8 cellular contexts compared by ENCODE assay signal in the genomic region with DNA sequence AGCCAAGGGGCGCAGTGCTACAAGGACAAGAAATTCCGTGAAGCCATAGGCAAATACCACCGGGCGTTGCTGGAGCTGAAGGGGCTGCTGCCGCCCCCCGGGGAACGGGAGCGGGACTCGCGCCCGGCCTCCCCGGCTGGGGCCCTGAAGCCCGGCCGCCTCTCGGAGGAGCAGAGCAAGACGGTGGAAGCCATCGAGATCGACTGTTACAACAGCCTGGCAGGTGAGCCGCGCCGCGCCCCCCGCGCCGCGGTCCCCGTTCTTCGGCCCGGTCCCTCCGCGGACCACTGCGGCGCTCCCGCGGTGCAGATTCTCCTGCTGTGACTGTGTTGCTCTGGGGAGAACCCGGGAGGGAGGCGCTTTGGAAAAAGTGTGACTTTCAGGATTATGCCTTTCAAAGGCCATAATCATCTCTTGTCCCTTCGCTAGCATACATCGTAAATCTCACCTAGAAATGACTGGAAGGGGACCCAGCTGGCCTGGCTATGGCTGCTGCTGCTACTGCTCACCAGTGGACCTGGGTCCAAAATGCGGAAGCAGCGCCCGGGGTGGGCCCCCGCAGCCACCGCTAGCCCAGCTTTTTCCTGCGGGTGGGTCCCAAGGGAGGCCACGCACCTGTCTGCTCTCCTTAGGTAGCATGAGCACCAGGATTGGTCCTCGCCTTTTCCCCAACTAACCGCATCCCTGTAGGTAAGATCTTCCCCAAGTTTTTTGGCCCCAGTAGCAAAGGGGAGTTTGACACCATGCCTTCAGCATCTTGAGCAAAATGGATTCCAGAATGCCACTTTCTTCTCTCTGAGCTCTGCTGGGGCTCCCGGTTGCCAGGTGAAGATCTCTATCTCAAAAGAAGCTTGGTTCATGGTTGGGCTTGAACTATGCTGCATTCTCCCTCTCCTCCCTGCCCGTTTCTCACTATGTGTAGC. TPM values are rescaled to one million over a fixed set of nuclear protein-coding genes. Genes with fewer than 3 reads are reported as not detected.
DNase-seq lines count a peak whose midpoint lies in the region; ATAC-seq and TF ChIP-seq lines count a peak whose summit lies in the region.

No MANE protein-coding gene starts in this region.

- intact Hi-C loops in gastrocnemius medialis (cut with DNase I; ENCODE audit: low total_unique reads) = loop anchor here (5.0 to 10.0 kb wide), 3 partner anchors 70 to 262 kb away; partner anchors contain the start of genes MAP3K9 and PCNX1

- peak overlapping the region; percentile 84 for H3K27ac Mint-ChIP-seq in activated naive CD8-positive, alpha-beta T cell treated with anti-CD3 and anti-CD28 coated beads for 36 hours

- ATAC-seq in GM21515 (IDR thresholded peaks at IDR 0.05; ENCODE audit: unreplicated experiment) = peak; percentile 38
- ATAC-seq in gastrocnemius medialis = peak; percentile 18 to 21
- no peak for ATAC-seq in GM19035 (IDR thresholded peaks at IDR 0.05; ENCODE audit: unreplicated experiment)

- H3K4me1 Mint-ChIP-seq in activated naive CD8-positive, alpha-beta T cell treated with anti-CD3 and anti-CD28 coated beads for 36 hours = peaks cover 47% of the 10 kb centered on the region

- in situ Hi-C loops in gastrocnemius medialis (cut with MboI; ENCODE audit: low sequenced_read_pairs in 4 of 4) = no loop called here

- peak overlapping the region; percentile 70 for H3K27ac ChIP-seq in hepatocyte
- H3K27ac ChIP-seq in gastrocnemius medialis = peak overlapping the region; percentile 84 to 91 (median 88)

- peak overlapping the region; percentile 98 for H3K4me2 ChIP-seq in hepatocyte

- H3K27me3 ChIP-seq in hepatocyte (peaks cover 32% of the 10 kb centered on the region), gastrocnemius medialis (peaks cover 0 to 4% (median 0%) of the 10 kb centered on the region in 3 donors)

- H3K4me3 Mint-ChIP-seq in activated naive CD8-positive, alpha-beta T cell treated with anti-CD3 and anti-CD28 coated beads for 36 hours = peak overlapping the region; percentile 84

- TF ChIP-seq CTCF in hepatocyte (IDR thresholded peaks at IDR 0.05; ENCODE audit: poor library complexity) = no peak
- TF ChIP-seq CTCF in gastrocnemius medialis (IDR thresholded peaks at IDR 0.05 in 4 of 5, conservative IDR thresholded peaks at IDR 0.05 in 1 of 5) = no peak

- H3K4me3 ChIP-seq in hepatocyte (peak overlapping the region; percentile 66), gastrocnemius medialis (peak overlapping the region; percentile 73 to 78 (median 73))

- H3K4me1 ChIP-seq in hepatocyte (ENCODE audit: insufficient read depth) (peaks cover 4% of the 10 kb centered on the region), gastrocnemius medialis (peaks cover 16 to 18% of the 10 kb centered on the region in 2 donors)

- peak overlapping the region; percentile 84 for H2AFZ ChIP-seq in hepatocyte

- no peaks in the 10 kb centered on the region for H3K9me2 ChIP-seq in hepatocyte (replicated peaks; ENCODE audit: insufficient read depth)

- no peaks in the 10 kb centered on the region for H3K36me3 ChIP-seq in hepatocyte (replicated peaks; ENCODE audit: insufficient read depth, low read depth)
- no peaks in the 10 kb centered on the region for H3K36me3 ChIP-seq in gastrocnemius medialis

- H3K36me3 Mint-ChIP-seq in activated naive CD8-positive, alpha-beta T cell treated with anti-CD3 and anti-CD28 coated beads for 36 hours = peaks cover 10% of the 10 kb centered on the region

- H4K20me1 ChIP-seq in hepatocyte (ENCODE audit: insufficient read depth, poor library complexity, severe bottlenecking) = no peaks in the 10 kb centered on the region

- TF ChIP-seq POLR2A in gastrocnemius medialis (IDR thresholded peaks at IDR 0.05) = no peak

- WGBS in hepatocyte (ENCODE audit: low lambda C conversion rate, missing lambda C conversion rate) = 3% methylated on average over 49 of the region's 50 CpGs

- no peaks in the 10 kb centered on the region for H3K9me3 ChIP-seq in hepatocyte (ENCODE audit: low read depth)
- no peaks in the 10 kb centered on the region for H3K9me3 ChIP-seq in gastrocnemius medialis

- H3K79me2 ChIP-seq in hepatocyte = peaks cover 19% of the 10 kb centered on the region

- no peaks in the 10 kb centered on the region for H3K9me3 Mint-ChIP-seq in activated naive CD8-positive, alpha-beta T cell treated with anti-CD3 and anti-CD28 coated beads for 36 hours

- DNase-seq in COLO668 (lab: John Stamatoyannopoulos, UW; ENCODE audit: unreplicated experiment) (peak; percentile 63), NCI-H510A (lab: John Stamatoyannopoulos, UW) (peak; percentile 30), hepatocyte (ENCODE audit: low spot score) (peak; percentile 47), gastrocnemius medialis (no peak), H4 (ENCODE audit: low spot score) (no peak)
- DNase-seq in activated naive CD8-positive, alpha-beta T cell treated with anti-CD3 and anti-CD28 coated beads for 36 hours = peak; percentile 49

- no peaks in the 10 kb centered on the region for H3K27me3 Mint-ChIP-seq in activated naive CD8-positive, alpha-beta T cell treated with anti-CD3 and anti-CD28 coated beads for 36 hours

RNA-seq across cellular contexts. Expression of gene TTC9, which starts 0.9 kb away (rescaled TPM):
- 1 to 10 TPM; 4.9 to 5.4 TPM for total RNA-seq in activated naive CD8-positive, alpha-beta T cell treated with anti-CD3 and anti-CD28 coated beads for 36 hours
- total RNA-seq in hepatocyte (2.9 and 3.6 TPM in 2 replicates), gastrocnemius medialis (10 to 100 TPM in 1 of 4 donors, 1 to 10 TPM in 3; 4.4 to 10.8 (median 9.1) TPM)
- polyA plus RNA-seq in hepatocyte = 3.1 and 4.9 TPM in 2 replicates
- total RNA-seq in H4 (2014; rRNA removed; shearing (Covaris generic)) = 0.68 and 0.88 TPM in 2 replicates

RNA-seq across cellular contexts. Expression of gene MED6, which starts 42.1 kb away (rescaled TPM):
- 10 to 100 TPM; 62.3 to 66.6 TPM for total RNA-seq in activated naive CD8-positive, alpha-beta T cell treated with anti-CD3 and anti-CD28 coated beads for 36 hours
- total RNA-seq in hepatocyte (44.3 and 61.7 TPM in 2 replicates), gastrocnemius medialis (10 to 100 TPM; 13.9 to 25.0 (median 20.2) TPM)
- polyA plus RNA-seq in hepatocyte = 41.1 and 41.7 TPM in 2 replicates
- total RNA-seq in H4 (2014; rRNA removed; shearing (Covaris generic)) = 48.6 and 50.4 TPM in 2 replicates

Comparison
In these comparisons a context has a peak if more than half of its experiments do, and no peak if none do; other contexts are left out.
1. DNase-seq: peak in COLO668 (single experiment), NCI-H510A (single experiment), activated naive CD8-positive, alpha-beta T cell treated with anti-CD3 and anti-CD28 coated beads for 36 hours (single experiment) and hepatocyte (single experiment); none in gastrocnemius medialis (0 of 2) and H4 (single experiment).